Comparison of ENCODE assay signal across 1 cellular context in genomic region chr2:74958277-74959105, GRCh38.
TF ChIP-seq lines count a peak whose summit lies in the region.

TSS of gene POLE4 (plus strand) at chr2:74958643. CDS start at chr2:74958680, 37 bp downstream.

TF ChIP-seq in K562, 482 proteins besides CTCF, POLR2A, EP300 and RAD21 (continued from another document):
- TF ChIP-seq RBBP5 (IDR thresholded peaks at IDR 0.05; ENCODE audit: borderline replicate concordance, insufficient read depth, low read length, poor library complexity, severe bottlenecking) (peak; percentile 62), U2AF1 (optimal IDR thresholded peaks at IDR 0.05; ENCODE audit: low read depth, low read length) (peak; percentile 85), ZNF644 (tag; IDR thresholded peaks at IDR 0.05; ENCODE audit: low read depth) (peak; percentile 76), TCFL5 (CRISPR knock-in tag; conservative IDR thresholded peaks at IDR 0.05) (0 out of 2 replicates have a peak, but pooled peaks have one; percentile 27), KLF13 (tag; IDR thresholded peaks at IDR 0.05; ENCODE audit: borderline replicate concordance, low read depth) (peak; percentile 74; the same call in 1 of the 2 replicates), ZNF395 (CRISPR knock-in tag; IDR thresholded peaks at IDR 0.05) (peak; percentile 82), HNRNPUL1 (IDR thresholded peaks at IDR 0.05; ENCODE audit: low read length) (no peak), FIP1L1 (IDR thresholded peaks at IDR 0.05; ENCODE audit: low read depth, low read length, poor library complexity, severe bottlenecking) (peak; percentile 96), SAFB (IDR thresholded peaks at IDR 0.05; ENCODE audit: borderline replicate concordance, low read depth, low read length) (peak; percentile 77), CCNT2 (IDR thresholded peaks at IDR 0.05; ENCODE audit: borderline replicate concordance, extremely low read depth, insufficient read length, low read depth, low read length) (peak; percentile 41), KLF6 (CRISPR knock-in tag; IDR thresholded peaks at IDR 0.05; ENCODE audit: borderline replicate concordance) (0 out of 2 replicates have a peak, but pooled peaks have one; percentile 28), ZNF583 (CRISPR knock-in tag; IDR thresholded peaks at IDR 0.05) (0 out of 2 replicates have a peak, but pooled peaks have one; percentile 22), ZZZ3 (IDR thresholded peaks at IDR 0.05) (no peak), RFX7 (CRISPR knock-in tag; IDR thresholded peaks at IDR 0.05) (no peak), PTRF (tag; IDR thresholded peaks at IDR 0.05) (no peak), ZNF324 (CRISPR knock-in tag; IDR thresholded peaks at IDR 0.05) (no peak; the same call in 1 of the 2 replicates), ZBTB2 (IDR thresholded peaks at IDR 0.05) (peak; percentile 64), STAT6 (CRISPR knock-in tag; IDR thresholded peaks at IDR 0.05) (peak; percentile 53; the same call in 1 of the 2 replicates), ZNF277 (CRISPR knock-in tag; IDR thresholded peaks at IDR 0.05; ENCODE audit: borderline replicate concordance) (no peak)
